10 cellular contexts compared by ENCODE assay signal in genomic region chr16:64391009-64391663, GRCh38.
DNase-seq lines count a peak whose midpoint lies in the region; ATAC-seq and TF ChIP-seq lines count a peak whose summit lies in the region.
"Had no signal": no experiment of that assay in that cellular context is flagged by ENCODE, and none has a peak within 500 bp of the region (broad histone marks: within the 10 kb centered on the region; RNA-seq: fewer than 3 reads in every experiment).

No MANE protein-coding gene starts in this region.

- H3K4me3 ChIP-seq in AG10803 (ENCODE audit: low read length) = peak overlapping the region; percentile 5
- H3K4me3 ChIP-seq in fibroblast of pulmonary artery (replicated peaks; ENCODE audit: low read depth, low read length) = no peak overlapping the region
- no peak overlapping the region for H3K4me3 ChIP-seq in rectal smooth muscle tissue (ENCODE audit: low read length)

- H3K9ac ChIP-seq in rectal smooth muscle tissue (ENCODE audit: low read length) = no peak overlapping the region

- no peaks in the 10 kb centered on the region for H3K36me3 ChIP-seq in rectal smooth muscle tissue (ENCODE audit: control insufficient read depth, insufficient read depth, low read length)

- H3K4me1 ChIP-seq in rectal smooth muscle tissue (ENCODE audit: control insufficient read depth, insufficient read depth, low read length) = peaks cover 4% of the 10 kb centered on the region

- H3K27me3 Mint-ChIP-seq in activated T-cell treated with anti-CD3 and anti-CD28 coated beads, Interleukin-2, amount 50 U/mL, for 4 hours (ENCODE audit: low read depth) = no peaks in the 10 kb centered on the region
- H3K27me3 Mint-ChIP-seq: activated naive CD8-positive, alpha-beta T cell treated with anti-CD3 and anti-CD28 coated beads, Interleukin-2, amount 10 ng/mL, durations not matched to agents 7 days and 5 days had no signal

- peak overlapping the region; percentile 49 for H3K27ac ChIP-seq in rectal smooth muscle tissue (ENCODE audit: low read depth, low read length)

- TF ChIP-seq CTCF in AG10803 (conservative IDR thresholded peaks at IDR 0.05; ENCODE audit: low read length) (no peak), fibroblast of pulmonary artery (IDR thresholded peaks at IDR 0.05; ENCODE audit: low read length, missing control alignments) (no peak)

- H3K36me3 Mint-ChIP-seq in activated T-cell treated with anti-CD3 and anti-CD28 coated beads, Interleukin-2, amount 50 U/mL, for 4 hours (ENCODE audit: insufficient read depth) = no peaks in the 10 kb centered on the region
- H3K36me3 Mint-ChIP-seq: activated naive CD8-positive, alpha-beta T cell treated with anti-CD3 and anti-CD28 coated beads, Interleukin-2, amount 10 ng/mL, durations not matched to agents 7 days and 5 days had no signal

- peaks cover 18% of the 10 kb centered on the region for H3K9me3 Mint-ChIP-seq in activated T-cell treated with anti-CD3 and anti-CD28 coated beads, Interleukin-2, amount 50 U/mL, for 4 hours

- H3K27me3 ChIP-seq in rectal smooth muscle tissue (ENCODE audit: control insufficient read depth, insufficient read depth, low read length) = no peaks in the 10 kb centered on the region

- DNase-seq in AG10803 (ENCODE audit: low read depth) (no peak), RPMI7951 (ENCODE audit: low read depth) (peak; percentile 31), fibroblast of pulmonary artery (ENCODE audit: low read depth) (peak; percentile 44), foreskin melanocyte (no peak), iPS-NIHi11 (ENCODE audit: low spot score) (no peak)
- no peak for DNase-seq in activated T-cell treated with anti-CD3 and anti-CD28 coated beads, Interleukin-2, amount 50 U/mL, for 4 hours
- DNase-seq in activated naive CD4-positive, alpha-beta T cell (lab: John Stamatoyannopoulos, UW) = no peak
- DNase-seq: activated naive CD8-positive, alpha-beta T cell treated with anti-CD3 and anti-CD28 coated beads, Interleukin-2, amount 10 ng/mL, durations not matched to agents 7 days and 5 days; NCI-H2227 treated with DMSO at 0.1 percent for 48 hours had no signal

- no peak overlapping the region for H3K4me3 Mint-ChIP-seq in activated T-cell treated with anti-CD3 and anti-CD28 coated beads, Interleukin-2, amount 50 U/mL, for 4 hours
- H3K4me3 Mint-ChIP-seq: activated naive CD8-positive, alpha-beta T cell treated with anti-CD3 and anti-CD28 coated beads, Interleukin-2, amount 10 ng/mL, durations not matched to agents 7 days and 5 days had no signal

- H3K4me1 Mint-ChIP-seq in activated T-cell treated with anti-CD3 and anti-CD28 coated beads, Interleukin-2, amount 50 U/mL, for 4 hours (ENCODE audit: low read depth) = no peaks in the 10 kb centered on the region
- H3K4me1 Mint-ChIP-seq: activated naive CD8-positive, alpha-beta T cell treated with anti-CD3 and anti-CD28 coated beads, Interleukin-2, amount 10 ng/mL, durations not matched to agents 7 days and 5 days had no signal

- no peak for ATAC-seq in activated T-cell treated with anti-CD3 and anti-CD28 coated beads, Interleukin-2, amount 50 U/mL, for 4 hours

Comparison
In these comparisons a context has a peak if more than half of its experiments do, and no peak if none do; other contexts are left out.
1. DNase-seq: peak in RPMI7951 (single experiment) and fibroblast of pulmonary artery (single experiment); none in AG10803 (single experiment), foreskin melanocyte (single experiment), activated T-cell treated with anti-CD3 and anti-CD28 coated beads, Interleukin-2, amount 50 U/mL, for 4 hours (single experiment), activated naive CD4-positive, alpha-beta T cell (0 of 4) and iPS-NIHi11 (single experiment).